ENCODE assay signal across 19 cellular contexts in genomic region chr5:147673276-147673675, GRCh38.
DNase-seq lines count a peak whose midpoint lies in the region; ATAC-seq lines count a peak whose summit lies in the region.
"Had no signal": no experiment of that assay in that cellular context is flagged by ENCODE, and none has a peak within 500 bp of the region (broad histone marks: within the 10 kb centered on the region; RNA-seq: fewer than 3 reads in every experiment).

No MANE protein-coding gene starts in this region.

- intact Hi-C loops in left ventricle myocardium superior (cut with micrococcal nuclease) (no loop called here), Right ventricle myocardium inferior (cut with DNase I) (no loop called here)

- no peak for DNase-seq in left ventricle myocardium superior
- no peak for DNase-seq in Right ventricle myocardium inferior (ENCODE audit: missing footprints)
- peak; percentile 81 for DNase-seq in NCI-H2171 treated with DMSO at 0.1 percent for 48 hours (lab: John Stamatoyannopoulos, UW)
- peak; percentile 82 to 88 for DNase-seq in cerebellar nuclear complex (lab: John Stamatoyannopoulos, UW)
- no peak for DNase-seq in GOT3 (lab: John Stamatoyannopoulos, UW)
- no peak for DNase-seq in effector CD8-positive, alpha-beta T cell (lab: John Stamatoyannopoulos, UW)
- DNase-seq: activated naive CD4-positive, alpha-beta T cell treated with anti-CD3 and anti-CD28 coated beads, Interleukin-2, amount 50 U/mL, for 16 hours; activated T-cell treated with anti-CD3 and anti-CD28 coated beads, Interleukin-2, amount 50 U/mL, for 72 hours; erythroblast; foreskin fibroblast; GF-D8; left ventricle myocardium inferior; NCI-H187 treated with DMSO at 0.1 percent for 48 hours; pancreas; T-cell had no signal

- ATAC-seq in left ventricle myocardium superior = peak; percentile 48
- ATAC-seq in Right ventricle myocardium inferior = no peak
- no peak for ATAC-seq in GM21717 (IDR thresholded peaks at IDR 0.05; ENCODE audit: unreplicated experiment)
- ATAC-seq in HG03039 (IDR thresholded peaks at IDR 0.05; ENCODE audit: unreplicated experiment) = no peak
- ATAC-seq: activated T-cell treated with anti-CD3 and anti-CD28 coated beads, Interleukin-2, amount 50 U/mL, for 72 hours; HCT116; pancreas; right lobe of liver; T-cell had no signal

Comparison
In these comparisons a context has a peak if more than half of its experiments do, and no peak if none do; other contexts are left out.
1. DNase-seq: peak in NCI-H2171 treated with DMSO at 0.1 percent for 48 hours (single experiment) and cerebellar nuclear complex (2 of 2); none in left ventricle myocardium superior (single experiment), Right ventricle myocardium inferior (single experiment), GOT3 (single experiment) and effector CD8-positive, alpha-beta T cell (single experiment).